Comparison of ENCODE assay signal across 10 cellular contexts in genomic region chr6:107064579-107065065, GRCh38. TPM values are rescaled to one million over a fixed set of nuclear protein-coding genes. Genes with fewer than 3 reads are reported as not detected.
A peak's percentile ranks its signal among the peaks of the same experiment; 100 is the strongest.
DNase-seq lines count a peak whose midpoint lies in the region; ATAC-seq, FAIRE-seq and TF ChIP-seq lines count a peak whose summit lies in the region.
"Had no signal": no experiment of that assay in that cellular context is flagged by ENCODE, and none has a peak within 500 bp of the region (broad histone marks: within the 10 kb centered on the region; RNA-seq: fewer than 3 reads in every experiment).

No MANE protein-coding gene starts in this region.

- TF ChIP-seq CTCF in chondrocyte (IDR thresholded peaks at IDR 0.05) = no peak

- H3K4me1 ChIP-seq in small intestine (ENCODE audit: control insufficient read depth in 2 of 2, insufficient read depth in 1 of 2, low read depth in 1 of 2, low read length in 1 of 2) = no peaks in the 10 kb centered on the region

- H3K27ac ChIP-seq in small intestine (ENCODE audit: low read depth in 1 of 2, low read length in 1 of 2) = no peak overlapping the region

- WGBS in small intestine, 3 donors = 14 to 39% (median 17%) methylated on average over 6 of the region's 6 CpGs

- no peak overlapping the region for H3K4me3 Mint-ChIP-seq in activated CD8-positive, alpha-beta memory T cell treated with anti-CD3 and anti-CD28 coated beads, Interleukin-2, amount 10 ng/mL, durations not matched to agents 7 days and 5 days
- H3K4me3 Mint-ChIP-seq in chondrocyte (ENCODE audit: unreplicated experiment) = no peak overlapping the region
- H3K4me3 Mint-ChIP-seq: CD4-positive, CD25-positive, alpha-beta regulatory T cell had no signal

- no peaks in the 10 kb centered on the region for H3K27me3 ChIP-seq in small intestine (ENCODE audit: control insufficient read depth in 2 of 2, insufficient read depth in 2 of 2, low read length in 2 of 2)

- ATAC-seq in activated CD8-positive, alpha-beta memory T cell treated with anti-CD3 and anti-CD28 coated beads, Interleukin-2, amount 10 ng/mL, durations not matched to agents 7 days and 5 days = peak; percentile 59
- ATAC-seq in GM21825 (IDR thresholded peaks at IDR 0.05; ENCODE audit: unreplicated experiment) = no peak
- no peak for ATAC-seq in HG03135 (IDR thresholded peaks at IDR 0.05; ENCODE audit: unreplicated experiment)

- no peak overlapping the region for H3K4me3 ChIP-seq in small intestine (ENCODE audit: low read depth in 1 of 2, low read length in 2 of 2)

- H3K9me3 ChIP-seq in small intestine (ENCODE audit: control insufficient read depth, low read depth) = no peaks in the 10 kb centered on the region

- no peaks in the 10 kb centered on the region for H3K36me3 Mint-ChIP-seq in activated CD8-positive, alpha-beta memory T cell treated with anti-CD3 and anti-CD28 coated beads, Interleukin-2, amount 10 ng/mL, durations not matched to agents 7 days and 5 days
- peaks cover 6% of the 10 kb centered on the region for H3K36me3 Mint-ChIP-seq in chondrocyte (ENCODE audit: low read depth)
- H3K36me3 Mint-ChIP-seq: CD4-positive, CD25-positive, alpha-beta regulatory T cell had no signal

- CTCF ChIA-PET in activated CD8-positive, alpha-beta memory T cell treated with anti-CD3 and anti-CD28 coated beads, Interleukin-2, amount 10 ng/mL, durations not matched to agents 7 days and 5 days (lab: Charles Lee) = interaction anchor here (0.7 kb wide), 1 partner anchor 49 kb away, joined by 4 read pairs; no protein-coding TSS in a partner anchor

- H3K27ac Mint-ChIP-seq in activated CD8-positive, alpha-beta memory T cell treated with anti-CD3 and anti-CD28 coated beads, Interleukin-2, amount 10 ng/mL, durations not matched to agents 7 days and 5 days = peak overlapping the region; percentile 75
- peak overlapping the region; percentile 72 for H3K27ac Mint-ChIP-seq in chondrocyte (ENCODE audit: unreplicated experiment)

- H3K27me3 Mint-ChIP-seq in activated CD8-positive, alpha-beta memory T cell treated with anti-CD3 and anti-CD28 coated beads, Interleukin-2, amount 10 ng/mL, durations not matched to agents 7 days and 5 days = no peaks in the 10 kb centered on the region
- no peaks in the 10 kb centered on the region for H3K27me3 Mint-ChIP-seq in chondrocyte (ENCODE audit: low read depth)
- H3K27me3 Mint-ChIP-seq: CD4-positive, CD25-positive, alpha-beta regulatory T cell; naive thymus-derived CD8-positive, alpha-beta T cell had no signal

- H3K36me3 ChIP-seq in small intestine (ENCODE audit: control insufficient read depth in 2 of 2, insufficient read depth in 2 of 2, low read length in 2 of 2) = no peaks in the 10 kb centered on the region

- DNase-seq in activated CD8-positive, alpha-beta memory T cell treated with anti-CD3 and anti-CD28 coated beads, Interleukin-2, amount 10 ng/mL, durations not matched to agents 7 days and 5 days = peak; percentile 77
- DNase-seq in activated CD8-positive, alpha-beta memory T cell treated with anti-CD3 and anti-CD28 coated beads, Interleukin-2, amount 50 U/mL, for 4 hours = no peak
- DNase-seq in NCI-H1105 treated with DMSO at 0.1 percent for 48 hours (lab: John Stamatoyannopoulos, UW) = peak; percentile 24
- no peak for DNase-seq in chondrocyte (ENCODE audit: low spot score)
- peak; percentile 33 for DNase-seq in small intestine
- DNase-seq in cerebellar nuclear complex (lab: John Stamatoyannopoulos, UW) = no peak

- peaks cover 63% of the 10 kb centered on the region for H3K4me1 Mint-ChIP-seq in activated CD8-positive, alpha-beta memory T cell treated with anti-CD3 and anti-CD28 coated beads, Interleukin-2, amount 10 ng/mL, durations not matched to agents 7 days and 5 days
- peaks cover 10% of the 10 kb centered on the region for H3K4me1 Mint-ChIP-seq in chondrocyte (ENCODE audit: low read depth)

- H3K9me3 Mint-ChIP-seq in activated CD8-positive, alpha-beta memory T cell treated with anti-CD3 and anti-CD28 coated beads, Interleukin-2, amount 10 ng/mL, durations not matched to agents 7 days and 5 days (ENCODE audit: low read depth) = no peaks in the 10 kb centered on the region
- no peaks in the 10 kb centered on the region for H3K9me3 Mint-ChIP-seq in chondrocyte (ENCODE audit: low read depth)
- H3K9me3 Mint-ChIP-seq: CD4-positive, CD25-positive, alpha-beta regulatory T cell; naive thymus-derived CD8-positive, alpha-beta T cell had no signal

- no peak for FAIRE-seq in small intestine (lab: Jason Lieb, UNC)

RNA-seq across cellular contexts. Expression of gene MTRES1, which starts 36.6 kb away (rescaled TPM):
- total RNA-seq in activated CD8-positive, alpha-beta memory T cell treated with anti-CD3 and anti-CD28 coated beads, Interleukin-2, amount 10 ng/mL, durations not matched to agents 7 days and 5 days = 10 to 100 TPM; 16.2 to 18.2 TPM
- total RNA-seq in chondrocyte = 15.5 to 19.0 TPM (median 18.9 TPM) in 3 replicates
- 10 to 100 TPM; 31.9 to 54.3 (median 37.8) TPM for polyA plus RNA-seq in small intestine

RNA-seq across cellular contexts. Expression of gene BEND3, which starts 50.7 kb away (rescaled TPM):
- 1 to 10 TPM; 3.3 to 4.7 TPM for total RNA-seq in activated CD8-positive, alpha-beta memory T cell treated with anti-CD3 and anti-CD28 coated beads, Interleukin-2, amount 10 ng/mL, durations not matched to agents 7 days and 5 days
- total RNA-seq in chondrocyte = 3.1 to 3.9 TPM (median 3.6 TPM) in 3 replicates
- polyA plus RNA-seq in small intestine = 1 to 10 TPM in 1 of 3 donors, under 1 TPM in 2; 0.45 to 3.0 (median 0.54) TPM

Comparison
In these comparisons a context has a peak if more than half of its experiments do, and no peak if none do; other contexts are left out.
1. DNase-seq: peak in activated CD8-positive, alpha-beta memory T cell treated with anti-CD3 and anti-CD28 coated beads, Interleukin-2, amount 10 ng/mL, durations not matched to agents 7 days and 5 days (single experiment), NCI-H1105 treated with DMSO at 0.1 percent for 48 hours (single experiment) and small intestine (single experiment); none in activated CD8-positive, alpha-beta memory T cell treated with anti-CD3 and anti-CD28 coated beads, Interleukin-2, amount 50 U/mL, for 4 hours (single experiment), chondrocyte (single experiment) and cerebellar nuclear complex (0 of 2).